Comparison of ENCODE assay signal across 23 cellular contexts in genomic region chr2:8314063-8314462, GRCh38.
DNase-seq lines count a peak whose midpoint lies in the region; ATAC-seq, FAIRE-seq and TF ChIP-seq lines count a peak whose summit lies in the region.
"Had no signal": no experiment of that assay in that cellular context is flagged by ENCODE, and none has a peak within 500 bp of the region (broad histone marks: within the 10 kb centered on the region; RNA-seq: fewer than 3 reads in every experiment).

No MANE protein-coding gene starts in this region.

- H4K91ac ChIP-seq in H1 (replicated peaks; ENCODE audit: insufficient read length, low read length): no peak overlapping the region

- H3K23ac ChIP-seq in H1 (ENCODE audit: insufficient read length): no peak overlapping the region

- no peak overlapping the region for H3K14ac ChIP-seq in H1 (ENCODE audit: insufficient read length)

- H3K4ac ChIP-seq in H1 (replicated peaks; ENCODE audit: insufficient read length, low read depth, low read length): no peak overlapping the region

- H2BK120ac ChIP-seq in H1 (replicated peaks; ENCODE audit: low read depth, low read length): no peak overlapping the region

- H2BK20ac ChIP-seq in H1 (ENCODE audit: low read length): no peak overlapping the region

- FAIRE-seq in H1 (lab: Jason Lieb, UNC): no peak
- FAIRE-seq: A204.1, colon had no signal

- POLR2A ChIA-PET in H1 (lab: Charles Lee; ENCODE audit: partially characterized antibody): no interaction called here

- H3K23me2 ChIP-seq in H1 (ENCODE audit: low read depth, low read length): no peaks in the 10 kb centered on the region; the same call in 1 of the 2 replicates

- no peak overlapping the region for H2BK5ac ChIP-seq in H1 (ENCODE audit: low read depth, low read length)

- no peak for TF ChIP-seq CTCF in OCI-LY3 (IDR thresholded peaks at IDR 0.05; ENCODE audit: low read depth, low read length)
- no peak for TF ChIP-seq CTCF in H1 (IDR thresholded peaks at IDR 0.05; ENCODE audit: control extremely low read depth in 1 of 3, insufficient read depth in 1 of 3, low read depth in 1 of 3, low read length in 3 of 3)
- no peak for TF ChIP-seq CTCF in GM20000 (IDR thresholded peaks at IDR 0.05; ENCODE audit: extremely low read depth, missing control alignments)

- H3K27me3 ChIP-seq in OCI-LY3 (ENCODE audit: low read depth, low read length) (no peaks in the 10 kb centered on the region), H1 (replicated peaks in 1 of 4; ENCODE audit: control insufficient read depth in 3 of 4, extremely low read depth in 1 of 4, insufficient read depth in 3 of 4, low read length in 3 of 4) (no peaks in the 10 kb centered on the region; a peak in 1 of 7 replicates)
- H3K27me3 ChIP-seq in effector memory CD4-positive, alpha-beta T cell (replicated peaks; ENCODE audit: control insufficient read depth, insufficient read depth, low read length, poor library complexity, severe bottlenecking): no peaks in the 10 kb centered on the region
- H3K27me3 ChIP-seq: gastroesophageal sphincter, uterus had no signal

- no peak overlapping the region for H2AK5ac ChIP-seq in H1 (ENCODE audit: low read depth, low read length)

- H3K27ac ChIP-seq in OCI-LY3 (ENCODE audit: low read length) (peak overlapping the region; percentile 94), H1 (ENCODE audit: low read depth, low read length) (no peak overlapping the region)
- H3K27ac ChIP-seq in effector memory CD4-positive, alpha-beta T cell (ENCODE audit: insufficient read depth, low read length, poor library complexity, severe bottlenecking): no peak overlapping the region
- H3K27ac ChIP-seq: gastroesophageal sphincter, GM23248, psoas muscle, uterus had no signal

- peaks cover 0 to 2% of the 10 kb centered on the region in 2 donors for H3K9me3 Mint-ChIP-seq in stimulated activated naive B cell treated with anti-CD40 and anti-IgM and Interleukin-4, amounts not matched to agents 10 μg/mL and 1 μg/mL and 100 μg/mL, for 72 hours
- H3K9me3 Mint-ChIP-seq: stimulated activated naive CD8-positive, alpha-beta T cell treated with anti-CD3 and anti-CD28 coated beads, Interleukin-15, amount 100 ng/mL, for 72 hours had no signal

- no peak overlapping the region for H4K5ac ChIP-seq in H1 (ENCODE audit: insufficient read length, low read depth, low read length)

- H3K4me3 Mint-ChIP-seq in stimulated activated naive B cell treated with anti-CD40 and anti-IgM and Interleukin-4, amounts not matched to agents 10 μg/mL and 1 μg/mL and 100 μg/mL, for 72 hours: peak overlapping the region in 1 of 2 donors; percentile 20
- H3K4me3 Mint-ChIP-seq: activated naive CD4-positive, alpha-beta T cell treated with anti-CD3 and anti-CD28 coated beads, Interleukin-2, amount 10 ng/mL, durations not matched to agents 7 days and 5 days; stimulated activated naive CD8-positive, alpha-beta T cell treated with anti-CD3 and anti-CD28 coated beads, Interleukin-15, amount 100 ng/mL, for 72 hours had no signal

- WGBS in H1 (ENCODE audit: extremely low coverage in 1 of 2, insufficient coverage in 1 of 2, insufficient read length in 1 of 2, insufficient replicate concordance in 2 of 2, low coverage in 1 of 2, low lambda C conversion rate in 2 of 2, missing lambda C conversion rate in 1 of 2), 2 experiments: 85% methylated on average over 3 of the region's 3 CpGs; no CpG with 5 or more reads in 1 of the 2 experiments

- no peaks in the 10 kb centered on the region for H3K9me3 ChIP-seq in OCI-LY3 (ENCODE audit: insufficient read depth, low read length)
- H3K9me3 ChIP-seq in H1 (ENCODE audit: insufficient read depth in 2 of 2, low read depth in 1 of 2, low read length in 1 of 2): no peaks in the 10 kb centered on the region
- H3K9me3 ChIP-seq in effector memory CD4-positive, alpha-beta T cell (ENCODE audit: control insufficient read depth, low read length): no peaks in the 10 kb centered on the region
- H3K9me3 ChIP-seq: gastroesophageal sphincter, psoas muscle, uterus had no signal

- H4K8ac ChIP-seq in H1 (ENCODE audit: extremely low read depth, insufficient read depth, low read length): no peak overlapping the region

- H3K4me2 ChIP-seq in OCI-LY3 (ENCODE audit: low read length) (peak overlapping the region; percentile 81), H1 (ENCODE audit: insufficient read depth in 1 of 2, low read depth in 2 of 2, low read length in 2 of 2) (no peak overlapping the region)

- peak overlapping the region; percentile 81 for H3K9ac ChIP-seq in OCI-LY3 (ENCODE audit: low read length)
- no peak overlapping the region for H3K9ac ChIP-seq in H1 (replicated peaks in 1 of 4; ENCODE audit: extremely low read depth in 1 of 4, low read depth in 3 of 4, low read length in 3 of 4)
- H3K9ac ChIP-seq: GM23248 had no signal

- H3K27ac Mint-ChIP-seq in stimulated activated naive B cell treated with anti-CD40 and anti-IgM and Interleukin-4, amounts not matched to agents 10 μg/mL and 1 μg/mL and 100 μg/mL, for 72 hours: no peak overlapping the region
- H3K27ac Mint-ChIP-seq: activated naive CD4-positive, alpha-beta T cell treated with anti-CD3 and anti-CD28 coated beads, Interleukin-2, amount 10 ng/mL, durations not matched to agents 7 days and 5 days; stimulated activated naive CD8-positive, alpha-beta T cell treated with anti-CD3 and anti-CD28 coated beads, Interleukin-15, amount 100 ng/mL, for 72 hours had no signal

- H4K20me1 ChIP-seq in OCI-LY3 (ENCODE audit: insufficient read depth, low read length) (no peaks in the 10 kb centered on the region), H1 (replicated peaks in 1 of 2; ENCODE audit: control insufficient read depth in 1 of 2, insufficient read depth in 2 of 2, low read length in 2 of 2) (no peaks in the 10 kb centered on the region)

- H3K79me2 ChIP-seq in OCI-LY3 (ENCODE audit: low read length) (no peaks in the 10 kb centered on the region), H1 (ENCODE audit: control insufficient read depth in 1 of 2, insufficient read depth in 2 of 2, low read length in 2 of 2) (no peaks in the 10 kb centered on the region)

- peaks cover 80 to 90% of the 10 kb centered on the region in 2 donors for H3K27me3 Mint-ChIP-seq in stimulated activated naive B cell treated with anti-CD40 and anti-IgM and Interleukin-4, amounts not matched to agents 10 μg/mL and 1 μg/mL and 100 μg/mL, for 72 hours
- H3K27me3 Mint-ChIP-seq: CD4-positive, CD25-positive, alpha-beta regulatory T cell had no signal

- peak; percentile 41 for DNase-seq in activated CD8-positive, alpha-beta memory T cell treated with anti-CD3 and anti-CD28 coated beads for 24 hours
- no peak for DNase-seq in activated CD8-positive, alpha-beta memory T cell treated with anti-CD3 and anti-CD28 coated beads, Interleukin-2, amount 50 U/mL, for 4 hours
- DNase-seq in H1 (ENCODE audit: low read depth in 1 of 2, low spot score in 2 of 2) (peak in 1 of 2 experiments; percentile 1), GM20000 (ENCODE audit: low spot score) (no peak)
- DNase-seq in stimulated activated naive B cell treated with anti-CD40 and anti-IgM and Interleukin-4, amounts not matched to agents 10 μg/mL and 1 μg/mL and 100 μg/mL, for 72 hours: no peak
- DNase-seq in effector memory CD4-positive, alpha-beta T cell: no peak
- DNase-seq: activated CD4-positive, CD25-positive, alpha-beta regulatory T cell treated with anti-CD3 and anti-CD28 coated beads, Interleukin-2, amount 50 U/mL, for 72 hours; activated naive CD4-positive, alpha-beta T cell treated with anti-CD3 and anti-CD28 coated beads, Interleukin-2, amount 10 ng/mL, durations not matched to agents 7 days and 5 days; CD4-positive, CD25-positive, alpha-beta regulatory T cell; DMS79; GM23248; mammary epithelial cell; naive B cell; NCI-H187 treated with DMSO at 0.1 percent for 48 hours; NCI-H524 treated with DMSO at 0.1 percent for 48 hours; psoas muscle; stimulated activated naive CD8-positive, alpha-beta T cell treated with anti-CD3 and anti-CD28 coated beads, Interleukin-15, amount 100 ng/mL, for 72 hours; uterus had no signal

- H3K79me1 ChIP-seq in H1 (ENCODE audit: low read depth, low read length): no peaks in the 10 kb centered on the region

- H3K36me3 Mint-ChIP-seq in stimulated activated naive B cell treated with anti-CD40 and anti-IgM and Interleukin-4, amounts not matched to agents 10 μg/mL and 1 μg/mL and 100 μg/mL, for 72 hours: peaks cover 0 to 7% of the 10 kb centered on the region in 2 donors
- H3K36me3 Mint-ChIP-seq: CD4-positive, CD25-positive, alpha-beta regulatory T cell; naive B cell had no signal

- H2BK12ac ChIP-seq in H1 (ENCODE audit: low read depth, low read length): 0 out of 2 replicates have a peak overlapping the region, but pooled peaks have one; percentile 5

- H3K56ac ChIP-seq in H1 (replicated peaks; ENCODE audit: insufficient read length, low read depth, low read length): no peak overlapping the region

- no peak overlapping the region; the same call in 1 of the 2 replicates for H2AFZ ChIP-seq in OCI-LY3 (ENCODE audit: low read depth, low read length)
- H2AFZ ChIP-seq in H1 (ENCODE audit: low read length): no peak overlapping the region
- H2AFZ ChIP-seq: GM23248 had no signal

- peaks cover 36 to 50% of the 10 kb centered on the region in 2 donors for H3K4me1 Mint-ChIP-seq in stimulated activated naive B cell treated with anti-CD40 and anti-IgM and Interleukin-4, amounts not matched to agents 10 μg/mL and 1 μg/mL and 100 μg/mL, for 72 hours

- peak overlapping the region; percentile 32 for H3K4me3 ChIP-seq in OCI-LY3 (ENCODE audit: low read length)
- H3K4me3 ChIP-seq in H1 (ENCODE audit: extremely low read depth in 1 of 4, insufficient read depth in 2 of 4, low read depth in 3 of 4, low read length in 4 of 4): no peak overlapping the region
- no peak overlapping the region for H3K4me3 ChIP-seq in effector memory CD4-positive, alpha-beta T cell (ENCODE audit: insufficient read depth, low read depth, low read length, poor library complexity, severe bottlenecking)
- H3K4me3 ChIP-seq: gastroesophageal sphincter, GM23248, psoas muscle, uterus had no signal

- TF ChIP-seq EP300 in H1 (IDR thresholded peaks at IDR 0.05; ENCODE audit: borderline replicate concordance in 1 of 2, low read depth in 2 of 2, low read length in 2 of 2): no peak

- H2BK15ac ChIP-seq in H1 (ENCODE audit: low read length): no peak overlapping the region

- ATAC-seq in stimulated activated naive B cell treated with anti-CD40 and anti-IgM and Interleukin-4, amounts not matched to agents 10 μg/mL and 1 μg/mL and 100 μg/mL, for 72 hours (replicated peaks): peak; percentile 9 to 31
- ATAC-seq in HG02870 (IDR thresholded peaks at IDR 0.05; ENCODE audit: unreplicated experiment): no peak
- ATAC-seq: gastroesophageal sphincter; psoas muscle; stimulated activated naive CD8-positive, alpha-beta T cell treated with anti-CD3 and anti-CD28 coated beads, Interleukin-15, amount 100 ng/mL, for 72 hours had no signal

- CTCF ChIA-PET in H1 (lab: Charles Lee; ENCODE audit: partially characterized antibody): interaction anchor here (1.1 to 1.5 kb wide), 3 partner anchors 16 to 30 kb away, joined by 3 to 4 read pairs (median 4); no protein-coding TSS in a partner anchor

- H3K18ac ChIP-seq in H1 (ENCODE audit: extremely low read depth, low read length): no peak overlapping the region

- no peak for TF ChIP-seq POLR2A in H1 (IDR thresholded peaks at IDR 0.05; ENCODE audit: control extremely low read depth in 1 of 2, low read depth in 2 of 2, low read length in 2 of 2)

- H3K36me3 ChIP-seq in OCI-LY3 (replicated peaks; ENCODE audit: low read depth, low read length): no peaks in the 10 kb centered on the region
- H3K36me3 ChIP-seq in H1 (ENCODE audit: control insufficient read depth in 2 of 4, insufficient read depth in 4 of 4, low read length in 3 of 4): no peaks in the 10 kb centered on the region
- no peaks in the 10 kb centered on the region for H3K36me3 ChIP-seq in effector memory CD4-positive, alpha-beta T cell (ENCODE audit: control insufficient read depth, insufficient read depth, low read length)
- H3K36me3 ChIP-seq: gastroesophageal sphincter, uterus had no signal

- TF ChIP-seq RAD21 in H1 (IDR thresholded peaks at IDR 0.05 in 1 of 2, conservative IDR thresholded peaks at IDR 0.05 in 1 of 2; ENCODE audit: low read depth in 2 of 2, low read length in 2 of 2): no peak

- peaks cover 71% of the 10 kb centered on the region for H3K4me1 ChIP-seq in OCI-LY3 (ENCODE audit: low read length)
- peaks cover 0 to 8% (median 4%) of the 10 kb centered on the region in 4 experiments; a peak in 2 of 7 replicates for H3K4me1 ChIP-seq in H1 (replicated peaks in 1 of 4; ENCODE audit: control insufficient read depth in 3 of 4, insufficient read depth in 4 of 4, low read length in 3 of 4)
- peaks cover 27% of the 10 kb centered on the region for H3K4me1 ChIP-seq in effector memory CD4-positive, alpha-beta T cell (ENCODE audit: control insufficient read depth, insufficient read depth, low read length, poor library complexity, severe bottlenecking)
- H3K4me1 ChIP-seq: psoas muscle, uterus had no signal
